ENCODE assay signal across 27 cellular contexts in genomic region chr7:99824091-99824490, GRCh38. TPM values are rescaled to one million over a fixed set of nuclear protein-coding genes. Genes with fewer than 3 reads are reported as not detected.
"Had no signal": no experiment of that assay in that cellular context is flagged by ENCODE, and none has a peak within 500 bp of the region (broad histone marks: within the 10 kb centered on the region; RNA-seq: fewer than 3 reads in every experiment).

No MANE protein-coding gene starts in this region.

- H3K4me1 Mint-ChIP-seq: activated naive CD4-positive, alpha-beta T cell treated with anti-CD3 and anti-CD28 coated beads, Interleukin-2, amount 50 U/mL, for 24 hours; IgD-negative memory B cell; WTC11 had no signal

- H3K4me3 Mint-ChIP-seq: activated CD8-positive, alpha-beta T cell treated with anti-CD3 and anti-CD28 coated beads, Interleukin-2, amount 10 ng/mL, durations not matched to agents 7 days and 5 days; activated naive CD4-positive, alpha-beta T cell treated with anti-CD3 and anti-CD28 coated beads, Interleukin-2, amount 50 U/mL, for 24 hours; IgD-negative memory B cell; T-helper 1 cell treated with Interleukin-12 subunit alpha and Interleukin-12 subunit beta and Interleukin-4 antibody, amounts not matched to agents 30 μg/mL and 1 μg/mL, for 36 hours; WTC11 had no signal

- H3K4me1 ChIP-seq: breast epithelium, SJSA1 had no signal

- H3K27ac Mint-ChIP-seq: activated CD8-positive, alpha-beta T cell treated with anti-CD3 and anti-CD28 coated beads, Interleukin-2, amount 10 ng/mL, durations not matched to agents 7 days and 5 days; activated naive CD4-positive, alpha-beta T cell treated with anti-CD3 and anti-CD28 coated beads, Interleukin-2, amount 50 U/mL, for 24 hours; IgD-negative memory B cell; T-helper 1 cell treated with Interleukin-12 subunit alpha and Interleukin-12 subunit beta and Interleukin-4 antibody, amounts not matched to agents 30 μg/mL and 1 μg/mL, for 36 hours; WTC11 had no signal

- H3K9me3 Mint-ChIP-seq: activated naive CD4-positive, alpha-beta T cell treated with anti-CD3 and anti-CD28 coated beads, Interleukin-2, amount 50 U/mL, for 24 hours; IgD-negative memory B cell; T-helper 1 cell treated with Interleukin-12 subunit alpha and Interleukin-12 subunit beta and Interleukin-4 antibody, amounts not matched to agents 30 μg/mL and 1 μg/mL, for 36 hours had no signal

- H3K27ac ChIP-seq: breast epithelium, Peyer's patch, RWPE1, SJSA1 had no signal

- H3K4me3 ChIP-seq: breast epithelium, MG63, Peyer's patch, SJSA1 had no signal

- H3K36me3 Mint-ChIP-seq: activated naive CD4-positive, alpha-beta T cell treated with anti-CD3 and anti-CD28 coated beads, Interleukin-2, amount 50 U/mL, for 24 hours; IgD-negative memory B cell; WTC11 had no signal

- H3K36me3 ChIP-seq: breast epithelium, MG63, Peyer's patch, SJSA1 had no signal

- ATAC-seq: activated CD8-positive, alpha-beta T cell treated with anti-CD3 and anti-CD28 coated beads, Interleukin-2, amount 10 ng/mL, durations not matched to agents 7 days and 5 days; SK-N-SH treated with all-trans-retinoic acid at 6 μM for 48 hours; WTC11 had no signal

- DNase-seq: activated CD4-positive, alpha-beta T cell treated with anti-CD3 and anti-CD28 coated beads for 48 hours; activated CD4-positive, alpha-beta T cell treated with anti-CD3 and anti-CD28 coated beads, Interleukin-2, amount 50 U/mL, for 4 hours; activated CD4-positive, CD25-positive, alpha-beta regulatory T cell treated with anti-CD3 and anti-CD28 coated beads, Interleukin-2, amount 50 U/mL, for 72 hours; activated CD8-positive, alpha-beta memory T cell treated with anti-CD3 and anti-CD28 coated beads, Interleukin-2, amount 50 U/mL, for 48 hours; activated CD8-positive, alpha-beta T cell treated with anti-CD3 and anti-CD28 coated beads, Interleukin-2, amount 10 ng/mL, durations not matched to agents 7 days and 5 days; activated T-cell treated with anti-CD3 and anti-CD28 coated beads, Interleukin-2, amount 50 U/mL, for 1 hour; aorta; KG1; MG63; MV-4-11; NCI-H1092 treated with DMSO at 0.1 percent for 48 hours; NCI-H1417 treated with DMSO at 0.1 percent for 48 hours; NCI-H1694; NCI-H2029; NCI-H446; NCI-H524; Peyer's patch; Right ventricle myocardium superior; SW 1271 had no signal

- H3K27me3 ChIP-seq: breast epithelium, MG63, Peyer's patch had no signal

RNA-seq across cellular contexts. Expression of gene CYP3A43, which starts 3.7 kb away (rescaled TPM):
- total RNA-seq: activated CD8-positive, alpha-beta T cell treated with anti-CD3 and anti-CD28 coated beads, Interleukin-2, amount 10 ng/mL, durations not matched to agents 7 days and 5 days; breast epithelium; Right ventricle myocardium superior; SJSA1; WTC11 had no signal
- polyA plus RNA-seq: aorta, IgD-negative memory B cell had no signal

RNA-seq across cellular contexts. Expression of gene CYP3A4, which starts 40.1 kb away (rescaled TPM):
- total RNA-seq: activated CD8-positive, alpha-beta T cell treated with anti-CD3 and anti-CD28 coated beads, Interleukin-2, amount 10 ng/mL, durations not matched to agents 7 days and 5 days; aorta; SJSA1 had no signal
- polyA plus RNA-seq: IgD-negative memory B cell had no signal

RNA-seq across cellular contexts. Expression of gene OR2AE1, which starts 52.7 kb away (rescaled TPM):
- total RNA-seq: Peyer's patch, Right ventricle myocardium superior, SJSA1 had no signal
- polyA plus RNA-seq: aorta, IgD-negative memory B cell had no signal
